In genomic region chr2:191247381-191248057, GRCh38 we compare ENCODE assay signal across 1 cellular context.
TF ChIP-seq lines count a peak whose summit lies in the region.

No MANE protein-coding gene starts in this region.

TF ChIP-seq in H1, 55 proteins besides CTCF, POLR2A, EP300 and RAD21 (continued from another document):
- TF ChIP-seq JUND (IDR thresholded peaks at IDR 0.05; ENCODE audit: low read length) (no peak), POLR2AphosphoS5 (IDR thresholded peaks at IDR 0.05; ENCODE audit: low read depth, low read length) (no peak; the same call in 1 of the 2 replicates)
